1 cellular context compared by ENCODE assay signal in the genomic region with DNA sequence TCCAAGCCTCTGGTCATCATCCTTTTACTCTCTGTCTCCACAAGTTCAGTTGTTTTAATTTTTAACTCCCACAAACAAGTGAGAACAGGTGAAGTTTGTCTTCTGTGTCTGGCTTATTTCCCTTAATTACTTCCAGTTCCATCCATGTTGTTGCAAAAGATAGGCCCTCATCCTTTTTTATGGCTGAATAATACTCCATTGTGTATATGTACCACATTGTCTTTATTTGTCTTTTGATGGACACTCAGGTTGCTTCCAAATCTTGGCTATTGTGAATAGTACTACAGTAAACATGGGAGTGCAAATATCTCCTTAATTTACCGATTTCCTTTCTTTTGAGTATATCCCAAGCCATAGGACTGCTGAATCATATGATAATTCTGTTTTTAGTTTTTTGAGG.
TF ChIP-seq lines count a peak whose summit lies in the region.

No MANE protein-coding gene starts in this region.

TF ChIP-seq in SK-N-SH, 30 proteins besides CTCF, POLR2A, EP300 and RAD21 (continued from another document):
- TF ChIP-seq MXI1 (IDR thresholded peaks at IDR 0.05; ENCODE audit: low read depth, low read length), result no peak
- TF ChIP-seq, protein P1, sequence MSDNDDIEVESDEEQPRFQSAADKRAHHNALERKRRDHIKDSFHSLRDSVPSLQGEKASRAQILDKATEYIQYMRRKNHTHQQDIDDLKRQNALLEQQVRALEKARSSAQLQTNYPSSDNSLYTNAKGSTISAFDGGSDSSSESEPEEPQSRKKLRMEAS (IDR thresholded peaks at IDR 0.05; ENCODE audit: low read depth), result no peak
- TF ChIP-seq TCF12 (IDR thresholded peaks at IDR 0.05), result no peak
- no peak for TF ChIP-seq TEAD4 (IDR thresholded peaks at IDR 0.05; ENCODE audit: borderline replicate concordance, insufficient read depth)
- no peak for TF ChIP-seq SIN3A (IDR thresholded peaks at IDR 0.05; ENCODE audit: borderline replicate concordance, low read depth, low read length)
- TF ChIP-seq, protein P2, sequence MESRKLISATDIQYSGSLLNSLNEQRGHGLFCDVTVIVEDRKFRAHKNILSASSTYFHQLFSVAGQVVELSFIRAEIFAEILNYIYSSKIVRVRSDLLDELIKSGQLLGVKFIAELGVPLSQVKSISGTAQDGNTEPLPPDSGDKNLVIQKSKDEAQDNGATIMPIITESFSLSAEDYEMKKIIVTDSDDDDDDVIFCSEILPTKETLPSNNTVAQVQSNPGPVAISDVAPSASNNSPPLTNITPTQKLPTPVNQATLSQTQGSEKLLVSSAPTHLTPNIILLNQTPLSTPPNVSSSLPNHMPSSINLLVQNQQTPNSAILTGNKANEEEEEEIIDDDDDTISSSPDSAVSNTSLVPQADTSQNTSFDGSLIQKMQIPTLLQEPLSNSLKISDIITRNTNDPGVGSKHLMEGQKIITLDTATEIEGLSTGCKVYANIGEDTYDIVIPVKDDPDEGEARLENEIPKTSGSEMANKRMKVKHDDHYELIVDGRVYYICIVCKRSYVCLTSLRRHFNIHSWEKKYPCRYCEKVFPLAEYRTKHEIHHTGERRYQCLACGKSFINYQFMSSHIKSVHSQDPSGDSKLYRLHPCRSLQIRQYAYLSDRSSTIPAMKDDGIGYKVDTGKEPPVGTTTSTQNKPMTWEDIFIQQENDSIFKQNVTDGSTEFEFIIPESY (IDR thresholded peaks at IDR 0.05; ENCODE audit: borderline replicate concordance, low read depth), result no peak
- no peak for TF ChIP-seq FOXM1 (IDR thresholded peaks at IDR 0.05; ENCODE audit: low read depth)
- TF ChIP-seq RFX5 (IDR thresholded peaks at IDR 0.05; ENCODE audit: low read length), result no peak
